36 cellular contexts compared by ENCODE assay signal in genomic region chrX:17476411-17476810, GRCh38.
"Had no signal": no experiment of that assay in that cellular context is flagged by ENCODE, and none has a peak within 500 bp of the region (broad histone marks: within the 10 kb centered on the region; RNA-seq: fewer than 3 reads in every experiment).

No MANE protein-coding gene starts in this region.

- H3K4me1 ChIP-seq: breast epithelium had no signal

- H3K27ac ChIP-seq: brain microvascular endothelial cell, breast epithelium, VCaP had no signal

- H3K36me3 ChIP-seq: adrenal gland, brain microvascular endothelial cell, breast epithelium had no signal

- H3K4me3 Mint-ChIP-seq: activated B cell treated with CpG ODN at 0.5 μM for 24 hours; activated CD4-positive, alpha-beta memory T cell treated with anti-CD3 and anti-CD28 coated beads, Interleukin-2, amount 10 ng/mL, durations not matched to agents 7 days and 5 days; activated CD4-positive, alpha-beta T cell treated with anti-CD3 and anti-CD28 coated beads, Interleukin-2, amount 10 ng/mL, durations not matched to agents 24 days and 14 days; activated CD8-positive, alpha-beta memory T cell treated with anti-CD3 and anti-CD28 coated beads, Interleukin-2, amount 10 ng/mL, durations not matched to agents 7 days and 5 days; activated CD8-positive, alpha-beta T cell treated with anti-CD3 and anti-CD28 coated beads, Interleukin-2, amount 10 ng/mL, durations not matched to agents 7 days and 5 days; activated naive CD4-positive, alpha-beta T cell treated with anti-CD3 and anti-CD28 coated beads for 36 hours; activated naive CD8-positive, alpha-beta T cell treated with anti-CD3 and anti-CD28 coated beads for 36 hours; activated T-cell treated with anti-CD3 and anti-CD28 coated beads, Interleukin-2, amount 50 U/mL, for 4 hours; activated T-cell treated with anti-CD3 and anti-CD28 coated beads, Interleukin-2, amount 50 U/mL, for 72 hours; activated T-helper 1 cell treated with anti-CD3 and anti-CD28 coated beads, Interleukin-12 subunit alpha, Interleukin-12 subunit beta, Interleukin-2, Interleukin-4 antibody, amounts not matched to agents 30 ng/mL and 10 ng/mL and 1 ng/mL, durations not matched to agents 14 hours and 24 hours and 36 hours; activated T-helper 17 cell treated with anti-CD3 and anti-CD28 coated beads, Interleukin-2, amount 50 U/mL, for 72 hours; T-helper 1 cell treated with Interleukin-12 subunit alpha and Interleukin-12 subunit beta and Interleukin-4 antibody, amounts not matched to agents 30 μg/mL and 1 μg/mL, for 36 hours; T-helper 2 cell treated with Interferon-gamma antibody and Interleukin-4, amounts not matched to agents 5 μg/mL and 100 μg/mL, for 36 hours had no signal

- H3K9me3 Mint-ChIP-seq: activated B cell treated with CpG ODN at 0.5 μM for 24 hours; activated CD4-positive, alpha-beta memory T cell treated with anti-CD3 and anti-CD28 coated beads, Interleukin-2, amount 10 ng/mL, durations not matched to agents 7 days and 5 days; activated CD4-positive, alpha-beta T cell treated with anti-CD3 and anti-CD28 coated beads, Interleukin-2, amount 10 ng/mL, durations not matched to agents 24 days and 14 days; activated naive CD4-positive, alpha-beta T cell treated with anti-CD3 and anti-CD28 coated beads for 36 hours; activated naive CD4-positive, alpha-beta T cell treated with anti-CD3 and anti-CD28 coated beads, Interleukin-2, amount 50 U/mL, for 72 hours; activated naive CD8-positive, alpha-beta T cell treated with anti-CD3 and anti-CD28 coated beads for 36 hours; activated T-cell treated with anti-CD3 and anti-CD28 coated beads, Interleukin-2, amount 50 U/mL, for 4 hours; activated T-cell treated with anti-CD3 and anti-CD28 coated beads, Interleukin-2, amount 50 U/mL, for 72 hours; activated T-helper 1 cell treated with anti-CD3 and anti-CD28 coated beads, Interleukin-12 subunit alpha, Interleukin-12 subunit beta, Interleukin-2, Interleukin-4 antibody, amounts not matched to agents 30 ng/mL and 10 ng/mL and 1 ng/mL, durations not matched to agents 14 hours and 24 hours and 36 hours; activated T-helper 17 cell treated with anti-CD3 and anti-CD28 coated beads, Interleukin-2, amount 50 U/mL, for 72 hours; T-helper 1 cell treated with Interleukin-12 subunit alpha and Interleukin-12 subunit beta and Interleukin-4 antibody, amounts not matched to agents 30 μg/mL and 1 μg/mL, for 36 hours; T-helper 2 cell treated with Interferon-gamma antibody and Interleukin-4, amounts not matched to agents 5 μg/mL and 100 μg/mL, for 36 hours had no signal

- FAIRE-seq: colon, TTC549 had no signal

- H3K4me3 ChIP-seq: adrenal gland, breast epithelium, coronary artery had no signal

- DNase-seq: activated B cell treated with CpG ODN at 0.5 μM for 24 hours; activated CD4-positive, alpha-beta memory T cell treated with anti-CD3 and anti-CD28 coated beads, Interleukin-2, amount 10 ng/mL, durations not matched to agents 7 days and 5 days; activated CD4-positive, alpha-beta T cell treated with anti-CD3 and anti-CD28 coated beads for 4 hours; activated CD4-positive, alpha-beta T cell treated with anti-CD3 and anti-CD28 coated beads, Interleukin-2, amount 10 ng/mL, durations not matched to agents 24 days and 14 days; activated CD4-positive, alpha-beta T cell treated with anti-CD3 and anti-CD28 coated beads, Interleukin-2, amount 50 U/mL, for 1 hour; activated CD4-positive, alpha-beta T cell treated with anti-CD3 and anti-CD28 coated beads, Interleukin-2, amount 50 U/mL, for 4 hours; activated CD4-positive, CD25-positive, alpha-beta regulatory T cell treated with anti-CD3 and anti-CD28 coated beads, Interleukin-2, amount 50 U/mL, for 72 hours; activated CD8-positive, alpha-beta memory T cell treated with anti-CD3 and anti-CD28 coated beads for 24 hours; activated CD8-positive, alpha-beta memory T cell treated with anti-CD3 and anti-CD28 coated beads, Interleukin-2, amount 10 ng/mL, durations not matched to agents 7 days and 5 days; activated CD8-positive, alpha-beta T cell treated with anti-CD3 and anti-CD28 coated beads, Interleukin-2, amount 10 ng/mL, durations not matched to agents 7 days and 5 days; activated effector memory CD4-positive, alpha-beta T cell treated with anti-CD3 and anti-CD28 coated beads, Interleukin-2, amount 50 U/mL, for 16 hours; activated gamma-delta T cell treated with Interleukin-2 at 50 U/mL for 16 hours; activated naive CD4-positive, alpha-beta T cell; activated naive CD4-positive, alpha-beta T cell treated with anti-CD3 and anti-CD28 coated beads for 36 hours; activated naive CD4-positive, alpha-beta T cell treated with anti-CD3 and anti-CD28 coated beads, Interleukin-2, amount 50 U/mL, for 16 hours; activated naive CD8-positive, alpha-beta T cell treated with anti-CD3 and anti-CD28 coated beads for 36 hours; activated T-cell treated with anti-CD3 and anti-CD28 coated beads for 4 hours; activated T-cell treated with anti-CD3 and anti-CD28 coated beads, Interleukin-2, amount 50 U/mL, for 1 hour; activated T-cell treated with anti-CD3 and anti-CD28 coated beads, Interleukin-2, amount 50 U/mL, for 4 hours; activated T-cell treated with anti-CD3 and anti-CD28 coated beads, Interleukin-2, amount 50 U/mL, for 72 hours; amniotic stem cell; brain microvascular endothelial cell; central memory CD4-positive, alpha-beta T cell; T-helper 2 cell; T-helper 9 cell had no signal

- H3K4me1 Mint-ChIP-seq: activated B cell treated with CpG ODN at 0.5 μM for 24 hours; activated CD4-positive, alpha-beta memory T cell treated with anti-CD3 and anti-CD28 coated beads, Interleukin-2, amount 10 ng/mL, durations not matched to agents 7 days and 5 days; activated CD4-positive, alpha-beta T cell treated with anti-CD3 and anti-CD28 coated beads, Interleukin-2, amount 10 ng/mL, durations not matched to agents 24 days and 14 days; activated CD8-positive, alpha-beta memory T cell treated with anti-CD3 and anti-CD28 coated beads, Interleukin-2, amount 10 ng/mL, durations not matched to agents 7 days and 5 days; activated naive CD8-positive, alpha-beta T cell treated with anti-CD3 and anti-CD28 coated beads for 36 hours; activated T-helper 17 cell treated with anti-CD3 and anti-CD28 coated beads, Interleukin-2, amount 50 U/mL, for 72 hours had no signal

- H3K27me3 ChIP-seq: adrenal gland, brain microvascular endothelial cell had no signal

- ATAC-seq: activated CD8-positive, alpha-beta memory T cell treated with anti-CD3 and anti-CD28 coated beads, Interleukin-2, amount 10 ng/mL, durations not matched to agents 7 days and 5 days; activated CD8-positive, alpha-beta T cell treated with anti-CD3 and anti-CD28 coated beads, Interleukin-2, amount 10 ng/mL, durations not matched to agents 7 days and 5 days; activated naive CD4-positive, alpha-beta T cell treated with anti-CD3 and anti-CD28 coated beads, Interleukin-2, amount 50 U/mL, for 72 hours; activated T-cell treated with anti-CD3 and anti-CD28 coated beads, Interleukin-2, amount 50 U/mL, for 4 hours; activated T-cell treated with anti-CD3 and anti-CD28 coated beads, Interleukin-2, amount 50 U/mL, for 72 hours; activated T-helper 17 cell treated with anti-CD3 and anti-CD28 coated beads, Interleukin-2, amount 50 U/mL, for 72 hours had no signal

- H3K27ac Mint-ChIP-seq: activated B cell treated with CpG ODN at 0.5 μM for 24 hours; activated CD4-positive, alpha-beta memory T cell treated with anti-CD3 and anti-CD28 coated beads, Interleukin-2, amount 10 ng/mL, durations not matched to agents 7 days and 5 days; activated CD4-positive, alpha-beta T cell treated with anti-CD3 and anti-CD28 coated beads, Interleukin-2, amount 10 ng/mL, durations not matched to agents 24 days and 14 days; activated CD8-positive, alpha-beta memory T cell treated with anti-CD3 and anti-CD28 coated beads, Interleukin-2, amount 10 ng/mL, durations not matched to agents 7 days and 5 days; activated CD8-positive, alpha-beta T cell treated with anti-CD3 and anti-CD28 coated beads, Interleukin-2, amount 10 ng/mL, durations not matched to agents 7 days and 5 days; activated naive CD4-positive, alpha-beta T cell treated with anti-CD3 and anti-CD28 coated beads for 36 hours; activated naive CD4-positive, alpha-beta T cell treated with anti-CD3 and anti-CD28 coated beads, Interleukin-2, amount 50 U/mL, for 72 hours; activated naive CD8-positive, alpha-beta T cell treated with anti-CD3 and anti-CD28 coated beads for 36 hours; activated T-cell treated with anti-CD3 and anti-CD28 coated beads, Interleukin-2, amount 50 U/mL, for 72 hours; activated T-helper 1 cell treated with anti-CD3 and anti-CD28 coated beads, Interleukin-12 subunit alpha, Interleukin-12 subunit beta, Interleukin-2, Interleukin-4 antibody, amounts not matched to agents 30 ng/mL and 10 ng/mL and 1 ng/mL, durations not matched to agents 14 hours and 24 hours and 36 hours; activated T-helper 17 cell treated with anti-CD3 and anti-CD28 coated beads, Interleukin-2, amount 50 U/mL, for 72 hours; T-helper 1 cell treated with Interleukin-12 subunit alpha and Interleukin-12 subunit beta and Interleukin-4 antibody, amounts not matched to agents 30 μg/mL and 1 μg/mL, for 36 hours; T-helper 2 cell treated with Interferon-gamma antibody and Interleukin-4, amounts not matched to agents 5 μg/mL and 100 μg/mL, for 36 hours had no signal

- H3K36me3 Mint-ChIP-seq: activated CD8-positive, alpha-beta memory T cell treated with anti-CD3 and anti-CD28 coated beads, Interleukin-2, amount 10 ng/mL, durations not matched to agents 7 days and 5 days; activated naive CD4-positive, alpha-beta T cell treated with anti-CD3 and anti-CD28 coated beads, Interleukin-2, amount 50 U/mL, for 72 hours; activated naive CD8-positive, alpha-beta T cell treated with anti-CD3 and anti-CD28 coated beads for 36 hours had no signal

- H3K9me3 ChIP-seq: adrenal gland had no signal

- H3K27me3 Mint-ChIP-seq: activated B cell treated with CpG ODN at 0.5 μM for 24 hours; activated CD4-positive, alpha-beta memory T cell treated with anti-CD3 and anti-CD28 coated beads, Interleukin-2, amount 10 ng/mL, durations not matched to agents 7 days and 5 days; activated CD4-positive, alpha-beta T cell treated with anti-CD3 and anti-CD28 coated beads, Interleukin-2, amount 10 ng/mL, durations not matched to agents 24 days and 14 days; activated CD8-positive, alpha-beta memory T cell treated with anti-CD3 and anti-CD28 coated beads, Interleukin-2, amount 10 ng/mL, durations not matched to agents 7 days and 5 days had no signal
